In the genomic region with DNA sequence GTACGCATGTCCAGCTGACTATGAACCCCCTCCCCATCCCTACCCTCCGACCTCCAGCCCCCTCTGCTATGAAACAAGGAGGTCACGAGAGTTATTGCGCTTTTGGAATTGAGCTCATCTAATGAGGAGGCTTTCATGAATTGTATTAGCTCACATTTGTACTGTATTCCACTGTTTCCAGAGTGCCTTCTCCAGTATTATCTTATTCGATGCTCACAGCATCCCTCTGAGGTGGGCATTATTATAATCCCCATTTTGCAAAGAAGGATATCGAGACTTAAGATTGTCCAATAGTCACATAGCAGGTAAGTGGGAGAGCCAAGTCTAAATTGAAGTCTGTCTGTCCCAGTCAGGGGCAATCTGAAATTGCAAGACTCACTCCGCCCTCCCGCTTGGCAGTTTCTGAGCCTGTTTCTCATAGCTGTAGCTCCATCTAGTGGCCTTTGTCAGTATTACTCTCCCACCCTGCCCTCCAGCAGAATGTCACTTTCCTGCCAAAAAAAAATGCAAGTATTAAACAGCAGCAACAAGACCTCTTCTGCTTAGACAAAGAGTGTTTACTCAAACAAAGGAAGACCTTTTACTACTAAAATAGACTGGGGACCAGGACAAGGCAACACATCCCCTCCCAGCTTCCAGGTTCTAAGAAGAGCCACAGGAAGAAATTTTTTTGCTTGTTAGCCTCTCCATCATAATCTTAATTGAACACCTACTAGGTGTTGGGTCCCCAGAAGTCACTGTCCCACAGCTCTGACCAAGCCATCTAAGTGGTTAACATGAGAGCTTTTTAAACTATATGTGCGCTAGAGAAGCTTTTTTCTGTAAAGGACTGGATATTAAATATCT, we compare ENCODE assay signal across 8 cellular contexts. TPM values are rescaled to one million over a fixed set of nuclear protein-coding genes. Genes with fewer than 3 reads are reported as not detected.
DNase-seq lines count a peak whose midpoint lies in the region; ATAC-seq and TF ChIP-seq lines count a peak whose summit lies in the region.

No MANE protein-coding gene starts in this region.

- no peaks in the 10 kb centered on the region for H3K9me3 ChIP-seq in right lobe of liver

- no peak overlapping the region for H3K27ac ChIP-seq in coronary artery
- H3K27ac ChIP-seq in right lobe of liver, result no peak overlapping the region

- no peak for TF ChIP-seq POLR2A in right lobe of liver (IDR thresholded peaks at IDR 0.05)

- peak; percentile 58 for TF ChIP-seq CTCF in coronary artery (IDR thresholded peaks at IDR 0.05)
- TF ChIP-seq CTCF in right lobe of liver (IDR thresholded peaks at IDR 0.05), result peak; percentile 81 to 89 (median 86)

- H3K36me3 ChIP-seq in right lobe of liver, result no peaks in the 10 kb centered on the region

- intact Hi-C loops in right lobe of liver (cut with DNase I), result loop anchor here in 1 of 2 donors (5.0 kb wide), 1 partner anchor 98 kb away; no protein-coding TSS in a partner anchor

- H3K27me3 ChIP-seq in right lobe of liver, result no peaks in the 10 kb centered on the region

- H3K4me1 ChIP-seq in right lobe of liver, result no peaks in the 10 kb centered on the region

- DNase-seq in DMS114 treated with DMSO at 0.1 percent for 48 hours (lab: John Stamatoyannopoulos, UW; ENCODE audit: unreplicated experiment), result peak; percentile 62
- peak; percentile 71 to 84 for DNase-seq in NCI-H446 (lab: John Stamatoyannopoulos, UW)
- DNase-seq in activated CD4-positive, alpha-beta T cell treated with anti-CD3 and anti-CD28 coated beads for 4 hours, result peak; percentile 32 to 52
- DNase-seq in coronary artery (ENCODE audit: low spot score), result no peak
- peak in 2 of 3 donors; percentile 39 to 66 for DNase-seq in right lobe of liver
- DNase-seq in stimulated activated CD8-positive, alpha-beta memory T cell treated with anti-CD3 and anti-CD28 coated beads, Interleukin-12 subunit alpha, Interleukin-12 subunit beta, amount 100 ng/mL, for 1 hour (ENCODE audit: low read depth), result peak; percentile 27

- no peak overlapping the region for H3K4me3 ChIP-seq in coronary artery
- H3K4me3 ChIP-seq in right lobe of liver, result no peak overlapping the region

- WGBS in right lobe of liver (ENCODE audit: insufficient coverage, low coverage, low lambda C conversion rate, missing lambda C conversion rate), result 21% methylated on average over 9 of the region's 9 CpGs

- ATAC-seq in HG02798 (IDR thresholded peaks at IDR 0.05; ENCODE audit: poor library complexity, unreplicated experiment) (peak; percentile 72), right lobe of liver (peak; percentile 87 to 96 (median 90)), GM21447 (IDR thresholded peaks at IDR 0.05; ENCODE audit: unreplicated experiment) (no peak)

RNA-seq across cellular contexts. Expression of a gene that starts 48.6 kb away (rescaled TPM):
- total RNA-seq in right lobe of liver, result under 1 TPM in 4 of 6 experiments, not detected in 2; 0.09 to 0.40 (median 0.21) TPM
